Comparison of ENCODE assay signal across 3 cellular contexts in genomic region chr19:52635786-52636570, GRCh38.
TF ChIP-seq lines count a peak whose summit lies in the region.

No MANE protein-coding gene starts in this region.

TF ChIP-seq in SK-N-SH, 30 proteins besides CTCF, POLR2A, EP300 and RAD21 (continued from another document and continues in another):
- TF ChIP-seq REST (IDR thresholded peaks at IDR 0.05; ENCODE audit: low read depth, low read length) (no peak), MAX (IDR thresholded peaks at IDR 0.05; ENCODE audit: low read depth) (no peak), POLR2AphosphoS5 (IDR thresholded peaks at IDR 0.05; ENCODE audit: low read depth, low read length) (no peak), IRF3 (IDR thresholded peaks at IDR 0.05; ENCODE audit: low read depth, low read length) (no peak), ELF1 (IDR thresholded peaks at IDR 0.05) (no peak), FOXJ3 (CRISPR knock-in tag; IDR thresholded peaks at IDR 0.05) (no peak), SMC3 (IDR thresholded peaks at IDR 0.05; ENCODE audit: low read depth, low read length) (no peak), MXI1 (IDR thresholded peaks at IDR 0.05; ENCODE audit: low read depth, low read length) (no peak), EZH2phosphoT487 (IDR thresholded peaks at IDR 0.05; ENCODE audit: borderline replicate concordance, low read depth) (no peak), FOSL2 (IDR thresholded peaks at IDR 0.05; ENCODE audit: borderline replicate concordance, low read depth) (no peak), USF2 (IDR thresholded peaks at IDR 0.05; ENCODE audit: borderline replicate concordance, low read depth, low read length) (no peak), YY1 (IDR thresholded peaks at IDR 0.05; ENCODE audit: low read depth) (no peak), RCOR1 (IDR thresholded peaks at IDR 0.05; ENCODE audit: low read length) (no peak)

TF ChIP-seq in SK-N-SH treated with all-trans-retinoic acid at 6 μM for 48 hours, 23 proteins besides CTCF, POLR2A, EP300 and RAD21 (continued from another document):
- no peak for TF ChIP-seq POU6F1 (CRISPR knock-in tag; IDR thresholded peaks at IDR 0.05; ENCODE audit: borderline replicate concordance, low read depth)
- no peak for TF ChIP-seq ZFP30 (CRISPR knock-in tag; IDR thresholded peaks at IDR 0.05)
- no peak for TF ChIP-seq TOX (CRISPR knock-in tag; IDR thresholded peaks at IDR 0.05; ENCODE audit: borderline replicate concordance)
- TF ChIP-seq ZNF565 (CRISPR knock-in tag; conservative IDR thresholded peaks at IDR 0.05; ENCODE audit: low read depth): no peak
- TF ChIP-seq SNAI2 (CRISPR knock-in tag; IDR thresholded peaks at IDR 0.05): no peak
- TF ChIP-seq CSDC2 (CRISPR knock-in tag; IDR thresholded peaks at IDR 0.05): no peak
- TF ChIP-seq GLIS3 (CRISPR knock-in tag; IDR thresholded peaks at IDR 0.05): no peak
- no peak for TF ChIP-seq TCF4 (CRISPR knock-in tag; IDR thresholded peaks at IDR 0.05; ENCODE audit: borderline replicate concordance)
- TF ChIP-seq ZFP3 (CRISPR knock-in tag; IDR thresholded peaks at IDR 0.05): no peak
- TF ChIP-seq CREB5 (CRISPR knock-in tag; IDR thresholded peaks at IDR 0.05; ENCODE audit: low read depth): no peak

TF ChIP-seq in WTC11, 78 proteins besides CTCF, POLR2A, EP300 and RAD21 (continued from another document):
- TF ChIP-seq PRDM15 (CRISPR knock-in tag; IDR thresholded peaks at IDR 0.05) (no peak), E2F1 (CRISPR knock-in tag; IDR thresholded peaks at IDR 0.05) (no peak), ZSCAN18 (CRISPR knock-in tag; IDR thresholded peaks at IDR 0.05) (no peak), NFYB (CRISPR knock-in tag; conservative IDR thresholded peaks at IDR 0.05; ENCODE audit: low read depth) (no peak), ATF3 (CRISPR knock-in tag; conservative IDR thresholded peaks at IDR 0.05) (no peak), JUN (CRISPR knock-in tag; IDR thresholded peaks at IDR 0.05) (no peak), SOX15 (CRISPR knock-in tag; IDR thresholded peaks at IDR 0.05) (no peak), GRHL2 (CRISPR knock-in tag; IDR thresholded peaks at IDR 0.05; ENCODE audit: insufficient replicate concordance, severe bottlenecking) (no peak), RELA (CRISPR knock-in tag; IDR thresholded peaks at IDR 0.05; ENCODE audit: borderline replicate concordance) (no peak), FOXJ3 (CRISPR knock-in tag; IDR thresholded peaks at IDR 0.05; ENCODE audit: borderline replicate concordance) (no peak), GABPB1 (CRISPR knock-in tag; IDR thresholded peaks at IDR 0.05) (no peak), IRF1 (CRISPR knock-in tag; IDR thresholded peaks at IDR 0.05) (no peak), ARID4B (CRISPR knock-in tag; IDR thresholded peaks at IDR 0.05; ENCODE audit: borderline replicate concordance) (no peak), ESRRA (CRISPR knock-in tag; IDR thresholded peaks at IDR 0.05; ENCODE audit: borderline replicate concordance) (no peak), ZNF232 (CRISPR knock-in tag; IDR thresholded peaks at IDR 0.05) (no peak), E2F4 (CRISPR knock-in tag; IDR thresholded peaks at IDR 0.05; ENCODE audit: borderline replicate concordance, low read depth) (no peak), ETV6 (CRISPR knock-in tag; IDR thresholded peaks at IDR 0.05) (no peak)
TF ChIP-seq in WTC11: peak in this region for 0.
